10 cellular contexts compared by ENCODE assay signal in genomic region chr12:64757778-64758177, GRCh38. TPM values are rescaled to one million over a fixed set of nuclear protein-coding genes. Genes with fewer than 3 reads are reported as not detected.
DNase-seq lines count a peak whose midpoint lies in the region; TF ChIP-seq lines count a peak whose summit lies in the region.
"Had no signal": no experiment of that assay in that cellular context is flagged by ENCODE, and none has a peak within 500 bp of the region (broad histone marks: within the 10 kb centered on the region; RNA-seq: fewer than 3 reads in every experiment).

No MANE protein-coding gene starts in this region.

- H3K4me3 ChIP-seq in CD4-positive, alpha-beta memory T cell (ENCODE audit: low read length in 2 of 2): no peak overlapping the region
- peak overlapping the region; percentile 30; the same call in 1 of the 2 replicates for H3K4me3 ChIP-seq in MM.1S (ENCODE audit: low read length)

- no peaks in the 10 kb centered on the region for H3K9me3 ChIP-seq in CD4-positive, alpha-beta memory T cell (ENCODE audit: control insufficient read depth in 1 of 2, low read length in 2 of 2)
- no peaks in the 10 kb centered on the region for H3K9me3 ChIP-seq in MM.1S (replicated peaks; ENCODE audit: insufficient read depth, low read length)

- H3K27me3 Mint-ChIP-seq in CD4-positive, alpha-beta memory T cell: no peaks in the 10 kb centered on the region
- H3K27me3 Mint-ChIP-seq in MCF 10A (ENCODE audit: insufficient read depth, unreplicated experiment): no peaks in the 10 kb centered on the region
- H3K27me3 Mint-ChIP-seq in nephron (ENCODE audit: low read depth): no peaks in the 10 kb centered on the region

- no peaks in the 10 kb centered on the region for H3K36me3 ChIP-seq in CD4-positive, alpha-beta memory T cell (ENCODE audit: insufficient read depth, low read length)
- no peaks in the 10 kb centered on the region for H3K36me3 ChIP-seq in MM.1S (replicated peaks; ENCODE audit: insufficient read depth, low read length)

- no peak for DNase-seq in CD4-positive, alpha-beta memory T cell
- DNase-seq in MM.1S: no peak
- DNase-seq in MCF 10A (ENCODE audit: unreplicated experiment): peak; percentile 4
- no peak for DNase-seq in NCI-H1694 treated with DMSO at 0.1 percent for 48 hours (lab: John Stamatoyannopoulos, UW)
- DNase-seq in NCI-H146 (lab: John Stamatoyannopoulos, UW): no peak
- no peak for DNase-seq in NCI-H510A (lab: John Stamatoyannopoulos, UW)
- DNase-seq in NCI-H187 treated with DMSO at 0.1 percent for 48 hours (lab: John Stamatoyannopoulos, UW): no peak
- DNase-seq: hypothalamus, SHP77 had no signal

- H3K27ac ChIP-seq in CD4-positive, alpha-beta memory T cell (ENCODE audit: low read depth, low read length): no peak overlapping the region
- peak overlapping the region; percentile 33; the same call in 1 of the 2 replicates for H3K27ac ChIP-seq in MM.1S (ENCODE audit: low read length)

- H3K9me2 ChIP-seq in MM.1S (replicated peaks; ENCODE audit: insufficient read depth, low read length): no peaks in the 10 kb centered on the region

- peak overlapping the region; percentile 85 for H3K4me2 ChIP-seq in MM.1S (ENCODE audit: low read depth, low read length)

- H3K36me3 Mint-ChIP-seq in CD4-positive, alpha-beta memory T cell: peaks cover 9 to 18% of the 10 kb centered on the region in 2 donors
- peaks cover 9% of the 10 kb centered on the region for H3K36me3 Mint-ChIP-seq in MCF 10A (ENCODE audit: insufficient read depth, unreplicated experiment)
- peaks cover 18% of the 10 kb centered on the region for H3K36me3 Mint-ChIP-seq in nephron (ENCODE audit: low read depth)

- no peaks in the 10 kb centered on the region for H3K27me3 ChIP-seq in CD4-positive, alpha-beta memory T cell (ENCODE audit: insufficient read depth, low read length)
- no peaks in the 10 kb centered on the region for H3K27me3 ChIP-seq in MM.1S (replicated peaks; ENCODE audit: insufficient read depth, low read length)

- TF ChIP-seq CTCF in MM.1S (IDR thresholded peaks at IDR 0.05; ENCODE audit: low read length) (no peak), MCF 10A (IDR thresholded peaks at IDR 0.05; ENCODE audit: unreplicated experiment) (no peak), nephron (IDR thresholded peaks at IDR 0.05; ENCODE audit: unreplicated experiment in 3 of 3) (no peak)

- BruUV-seq in MCF 10A (replicated peaks; lab: Mats Ljungman, UMichigan): no TSS peak

- H4K20me1 ChIP-seq in MM.1S (ENCODE audit: insufficient read depth, low read length): no peaks in the 10 kb centered on the region

- H3K4me3 Mint-ChIP-seq in CD4-positive, alpha-beta memory T cell: peak overlapping the region; percentile 41 to 97 (median 62)
- peak overlapping the region; percentile 91 for H3K4me3 Mint-ChIP-seq in MCF 10A (ENCODE audit: unreplicated experiment)
- H3K4me3 Mint-ChIP-seq in nephron: peak overlapping the region; percentile 72 to 80 (median 79)

- H3F3A ChIP-seq in MM.1S (ENCODE audit: insufficient read depth, low read length): peaks cover 27% of the 10 kb centered on the region

- H3K9me3 Mint-ChIP-seq in CD4-positive, alpha-beta memory T cell: no peaks in the 10 kb centered on the region
- H3K9me3 Mint-ChIP-seq in MCF 10A (ENCODE audit: unreplicated experiment): no peaks in the 10 kb centered on the region
- no peaks in the 10 kb centered on the region for H3K9me3 Mint-ChIP-seq in nephron

- H2AFZ ChIP-seq in MM.1S (ENCODE audit: low read length): no peak overlapping the region

- CTCF ChIA-PET in CD4-positive, alpha-beta memory T cell (lab: Charles Lee; ENCODE audit: partially characterized antibody): interaction anchor here (0.9 kb wide), 1 partner anchor 208 kb away, joined by 4 read pairs; no protein-coding TSS in a partner anchor
- CTCF ChIA-PET in MCF 10A (lab: Yijun Ruan, JAX): interaction anchor here (2.2 kb wide), 1 partner anchor 208 kb away, joined by 7 read pairs; no protein-coding TSS in a partner anchor

- intact Hi-C loops in CD4-positive, alpha-beta memory T cell (cut with micrococcal nuclease): loop anchor here (2.0 to 5.0 kb wide), 2 partner anchors 305 to 535 kb away; partner anchors contain the start of genes KICS2 and TBK1
- intact Hi-C loops in MCF 10A (cut with micrococcal nuclease): no loop called here

- peaks cover 40 to 65% (median 52%) of the 10 kb centered on the region in 4 donors for H3K4me1 Mint-ChIP-seq in CD4-positive, alpha-beta memory T cell
- H3K4me1 Mint-ChIP-seq in MCF 10A (ENCODE audit: insufficient read depth, unreplicated experiment) (peaks cover 10% of the 10 kb centered on the region), nephron (peaks cover 24% of the 10 kb centered on the region)

- peaks cover 47% of the 10 kb centered on the region for H3K79me2 ChIP-seq in MM.1S (ENCODE audit: low read length)

- H3K27ac Mint-ChIP-seq in CD4-positive, alpha-beta memory T cell: peak overlapping the region; percentile 0 to 95 (median 83)
- no peak overlapping the region for H3K27ac Mint-ChIP-seq in MCF 10A (ENCODE audit: low read depth, unreplicated experiment)
- H3K27ac Mint-ChIP-seq in nephron: peak overlapping the region in 1 of 3 experiments; percentile 39

- POLR2A ChIA-PET in CD4-positive, alpha-beta memory T cell (lab: Charles Lee; ENCODE audit: partially characterized antibody): interaction anchor here (1.6 kb wide), 1 partner anchor 14 kb away, joined by 4 read pairs; no protein-coding TSS in a partner anchor
- POLR2A ChIA-PET in MCF 10A (lab: Yijun Ruan, JAX): interaction anchor here (1.0 to 2.3 kb wide), 3 partner anchors 10 to 288 kb away, joined by 3 to 13 read pairs (median 7); no protein-coding TSS in a partner anchor

- H3K4me1 ChIP-seq in CD4-positive, alpha-beta memory T cell (ENCODE audit: insufficient read depth, low read length): peaks cover 49% of the 10 kb centered on the region
- peaks cover 23% of the 10 kb centered on the region for H3K4me1 ChIP-seq in MM.1S (ENCODE audit: low read length)

- H3K9ac ChIP-seq in MM.1S (ENCODE audit: low read length): no peak overlapping the region; the same call in 1 of the 2 replicates

RNA-seq across cellular contexts. Expression of gene GNS, which starts 1.4 kb away (rescaled TPM):
- 10 to 100 TPM; 34.2 to 35.0 TPM for total RNA-seq in CD4-positive, alpha-beta memory T cell
- 10 to 100 TPM; 36.8 to 77.0 TPM for polyA plus RNA-seq in CD4-positive, alpha-beta memory T cell
- 54.7 and 60.8 TPM in 2 replicates for total RNA-seq in MCF 10A (2022)
